Comparison of ENCODE assay signal across 8 cellular contexts in genomic region chr17:18225121-18225561, GRCh38. TPM values are rescaled to one million over a fixed set of nuclear protein-coding genes. Genes with fewer than 3 reads are reported as not detected.
DNase-seq lines count a peak whose midpoint lies in the region; ATAC-seq and TF ChIP-seq lines count a peak whose summit lies in the region.

No MANE protein-coding gene starts in this region.

- H3K27ac ChIP-seq in A673 (ENCODE audit: low read depth, low read length, poor library complexity, severe bottlenecking), result peak overlapping the region; percentile 39
- H3K27ac ChIP-seq in spleen, result peak overlapping the region in 5 of 8 donors; percentile 33 to 66 (median 55)

- DNase-seq in A673 (ENCODE audit: low spot score) (peak; percentile 98), NCI-H345 (lab: John Stamatoyannopoulos, UW) (peak; percentile 92), cardiac fibroblast (ENCODE audit: low read depth in 2 of 2) (peak; percentile 95 to 98), iris pigment epithelial cell (ENCODE audit: low read depth) (peak; percentile 95), spleen (peak; percentile 99)
- peak; percentile 90 to 97 (median 96) for DNase-seq in activated CD4-positive, CD25-positive, alpha-beta regulatory T cell (lab: John Stamatoyannopoulos, UW)

- intact Hi-C loops in A673 (cut with micrococcal nuclease; ENCODE audit: unreplicated experiment) (no loop called here), spleen (cut with DNase I; ENCODE audit: low total_unique reads) (no loop called here)

- CTCF ChIA-PET in A673 (lab: Charles Lee), result interaction anchor here (0.6 kb wide), 1 partner anchor 870 kb away, joined by 6 read pairs; no protein-coding TSS in a partner anchor

- TF ChIP-seq CTCF in A673 (conservative IDR thresholded peaks at IDR 0.05; ENCODE audit: low read depth, low read length), result no peak
- TF ChIP-seq CTCF in cardiac fibroblast (IDR thresholded peaks at IDR 0.05; ENCODE audit: low read depth, low read length), result no peak
- peak in 1 of 11 experiments; percentile 16 for TF ChIP-seq CTCF in spleen (IDR thresholded peaks at IDR 0.05 in 8 of 11, conservative IDR thresholded peaks at IDR 0.05 in 3 of 11)

- H3K27me3 ChIP-seq in A673 (replicated peaks; ENCODE audit: insufficient read depth, low read depth, low read length, poor library complexity) (no peaks in the 10 kb centered on the region), spleen (replicated peaks in 1 of 7) (no peaks in the 10 kb centered on the region)

- ATAC-seq in GM18907 (IDR thresholded peaks at IDR 0.05; ENCODE audit: unreplicated experiment), result peak; percentile 84
- ATAC-seq in HG03175 (IDR thresholded peaks at IDR 0.05; ENCODE audit: unreplicated experiment), result peak; percentile 84

- no peaks in the 10 kb centered on the region for H3K36me3 ChIP-seq in A673 (ENCODE audit: insufficient read depth, low read length, poor library complexity, severe bottlenecking)
- H3K36me3 ChIP-seq in spleen, result no peaks in the 10 kb centered on the region

- POLR2A ChIA-PET in A673 (lab: Charles Lee; ENCODE audit: low non-redundant PET), result no interaction called here

- no TSS peak for BruUV-seq in A673 (replicated peaks; lab: Mats Ljungman, UMichigan)

- peak overlapping the region; percentile 34 for H3K4me3 ChIP-seq in A673 (ENCODE audit: low read depth, low read length, poor library complexity, severe bottlenecking)
- H3K4me3 ChIP-seq in cardiac fibroblast (replicated peaks in 1 of 2; ENCODE audit: low read depth in 2 of 2, low read length in 2 of 2), result peak overlapping the region; percentile 23 to 42
- peak overlapping the region in 6 of 8 donors; percentile 21 to 82 (median 56) for H3K4me3 ChIP-seq in spleen

- 1 to 4% (median 1%) methylated on average over 5 to 42 of the region's 42 CpGs for WGBS in spleen, 5 donors

- no peak for TF ChIP-seq POLR2A in spleen (IDR thresholded peaks at IDR 0.05)

- no peaks in the 10 kb centered on the region for H3K9me3 ChIP-seq in A673 (ENCODE audit: low read depth, low read length, poor library complexity, severe bottlenecking)
- no peaks in the 10 kb centered on the region for H3K9me3 ChIP-seq in spleen

- H3K4me1 ChIP-seq in A673 (ENCODE audit: insufficient read depth, low read length, poor library complexity, severe bottlenecking) (peaks cover 6% of the 10 kb centered on the region), spleen (peaks cover 3 to 42% (median 20%) of the 10 kb centered on the region in 6 donors)

RNA-seq across cellular contexts. Expression of gene LLGL1, which starts 0.3 kb away (rescaled TPM):
- total RNA-seq in A673 (2021) (30.2 and 39.8 TPM in 2 replicates), spleen (10 to 100 TPM; 10.7 to 23.4 (median 18.4) TPM)
- 10 to 100 TPM in 1 of 3 donors, 1 to 10 TPM in 2; 2.9 to 11.2 (median 3.4) TPM for polyA plus RNA-seq in spleen

RNA-seq across cellular contexts. Expression of gene FLII, which starts 33.4 kb away (rescaled TPM):
- total RNA-seq in A673 (2021) (169 and 200 TPM in 2 replicates), spleen (100 to 1,000 TPM; 272 to 346 (median 287) TPM)
- 100 to 1,000 TPM; 143 to 214 (median 211) TPM for polyA plus RNA-seq in spleen

RNA-seq across cellular contexts. Expression of gene MIEF2, which starts 35.3 kb away (rescaled TPM):
- total RNA-seq in A673 (2021) (8.1 and 10.4 TPM in 2 replicates), spleen (10 to 100 TPM in 6 of 7 donors, 1 to 10 TPM in 1; 8.5 to 24.8 (median 13.5) TPM)
- 1 to 10 TPM; 4.6 to 7.5 (median 4.8) TPM for polyA plus RNA-seq in spleen

RNA-seq across cellular contexts. Expression of gene ALKBH5, which starts 41.5 kb away (rescaled TPM):
- total RNA-seq in A673 (2021), result 119 and 124 TPM in 2 replicates
- 100 to 1,000 TPM in 3 of 7 donors, 10 to 100 TPM in 4; 73.7 to 120 (median 94.9) TPM for total RNA-seq in spleen
- polyA plus RNA-seq in spleen, result 10 to 100 TPM; 27.1 to 51.5 (median 36.6) TPM

Comparison
In these comparisons a context has a peak if more than half of its experiments do, and no peak if none do; other contexts are left out.
1. Peak in every context shown above with its lines: DNase-seq, ATAC-seq, H3K4me3 ChIP-seq and H3K27ac ChIP-seq.